ENCODE assay signal across 10 cellular contexts in genomic region chr14:55071051-55071450, GRCh38. TPM values are rescaled to one million over a fixed set of nuclear protein-coding genes. Genes with fewer than 3 reads are reported as not detected.
DNase-seq lines count a peak whose midpoint lies in the region; ATAC-seq and TF ChIP-seq lines count a peak whose summit lies in the region.
"Had no signal": no experiment of that assay in that cellular context is flagged by ENCODE, and none has a peak within 500 bp of the region (broad histone marks: within the 10 kb centered on the region; RNA-seq: fewer than 3 reads in every experiment).

No MANE protein-coding gene starts in this region.

- intact Hi-C loops in esophagus squamous epithelium (cut with DNase I): no loop called here

- H4K20me1 ChIP-seq in SU-DHL-6 (ENCODE audit: low read depth, low read length): no peaks in the 10 kb centered on the region

- TF ChIP-seq CTCF in SU-DHL-6 (IDR thresholded peaks at IDR 0.05; ENCODE audit: insufficient read depth, low read length, poor library complexity, severe bottlenecking) (no peak), esophagus squamous epithelium (IDR thresholded peaks at IDR 0.05) (no peak)

- H3K79me2 ChIP-seq in SU-DHL-6 (ENCODE audit: insufficient read depth, low read length): no peaks in the 10 kb centered on the region

- H3K9ac ChIP-seq in SU-DHL-6 (ENCODE audit: low read length) (no peak overlapping the region), rectal smooth muscle tissue (ENCODE audit: low read length) (no peak overlapping the region)

- H3K27me3 Mint-ChIP-seq in activated T-cell treated with anti-CD3 and anti-CD28 coated beads, Interleukin-2, amount 50 U/mL, for 24 hours: no peaks in the 10 kb centered on the region

- peaks cover 39% of the 10 kb centered on the region for H3K4me1 Mint-ChIP-seq in activated T-cell treated with anti-CD3 and anti-CD28 coated beads, Interleukin-2, amount 50 U/mL, for 24 hours (ENCODE audit: low read depth)

- no peak overlapping the region for H3K4me3 ChIP-seq in SU-DHL-6 (ENCODE audit: insufficient read depth, low read length, poor library complexity, severe bottlenecking)
- no peak overlapping the region for H3K4me3 ChIP-seq in esophagus squamous epithelium
- no peak overlapping the region for H3K4me3 ChIP-seq in rectal smooth muscle tissue (ENCODE audit: low read length)

- H3K27ac ChIP-seq in SU-DHL-6 (ENCODE audit: low read depth, low read length) (peak overlapping the region; percentile 71; the same call in 1 of the 2 replicates), esophagus squamous epithelium (peak overlapping the region in 3 of 4 donors; percentile 9 to 87 (median 85)), rectal smooth muscle tissue (ENCODE audit: low read depth, low read length) (peak overlapping the region; percentile 49)

- TF ChIP-seq POLR2A in esophagus squamous epithelium (IDR thresholded peaks at IDR 0.05): no peak

- peaks cover 6% of the 10 kb centered on the region for H3K36me3 ChIP-seq in SU-DHL-6 (ENCODE audit: low read length)
- peaks cover 0 to 21% (median 0%) of the 10 kb centered on the region in 3 donors for H3K36me3 ChIP-seq in esophagus squamous epithelium
- H3K36me3 ChIP-seq in rectal smooth muscle tissue (ENCODE audit: control insufficient read depth, insufficient read depth, low read length): no peaks in the 10 kb centered on the region

- no peak for DNase-seq in activated T-cell treated with anti-CD3 and anti-CD28 coated beads, Interleukin-2, amount 50 U/mL, for 24 hours
- DNase-seq in activated T-cell treated with anti-CD3 and anti-CD28 coated beads, Interleukin-2, amount 50 U/mL, for 48 hours: no peak
- DNase-seq in esophagus squamous epithelium (lab: John Stamatoyannopoulos, UW) (no peak), HEK293T (ENCODE audit: extremely low spot score) (no peak)
- DNase-seq in activated effector memory CD4-positive, alpha-beta T cell treated with anti-CD3 and anti-CD28 coated beads, Interleukin-2, amount 50 U/mL, for 16 hours: no peak
- DNase-seq: activated CD8-positive, alpha-beta T cell treated with anti-CD3 and anti-CD28 coated beads, Interleukin-2, amount 10 ng/mL, durations not matched to agents 7 days and 5 days; NCI-H2029 treated with DMSO at 0.1 percent for 48 hours had no signal

- H3K27me3 ChIP-seq in SU-DHL-6 (ENCODE audit: low read length) (no peaks in the 10 kb centered on the region), esophagus squamous epithelium (no peaks in the 10 kb centered on the region), rectal smooth muscle tissue (ENCODE audit: control insufficient read depth, insufficient read depth, low read length) (no peaks in the 10 kb centered on the region)

- no peaks in the 10 kb centered on the region for H3K9me3 Mint-ChIP-seq in activated T-cell treated with anti-CD3 and anti-CD28 coated beads, Interleukin-2, amount 50 U/mL, for 24 hours

- H3K4me2 ChIP-seq in SU-DHL-6 (ENCODE audit: low read depth, low read length, poor library complexity, severe bottlenecking): peak overlapping the region; percentile 56

- POLR2A ChIA-PET in HEK293T (lab: Yijun Ruan, JAX): no interaction called here

- peaks cover 34% of the 10 kb centered on the region for H3K36me3 Mint-ChIP-seq in activated T-cell treated with anti-CD3 and anti-CD28 coated beads, Interleukin-2, amount 50 U/mL, for 24 hours (ENCODE audit: low read depth)

- WGBS in esophagus squamous epithelium, 2 donors: 55 to 58% methylated on average over 5 of the region's 5 CpGs

- H2AFZ ChIP-seq in SU-DHL-6 (ENCODE audit: low read depth, low read length, severe bottlenecking): no peak overlapping the region

- CTCF ChIA-PET in HEK293T (lab: Yijun Ruan, JAX): interaction anchor here (1.7 kb wide), 1 partner anchor 19 kb away, joined by 4 read pairs; no protein-coding TSS in a partner anchor

- H3F3A ChIP-seq in SU-DHL-6 (ENCODE audit: insufficient read depth): peaks cover 36% of the 10 kb centered on the region

- no peaks in the 10 kb centered on the region for H3K9me2 ChIP-seq in SU-DHL-6 (replicated peaks; ENCODE audit: insufficient read depth, low read length)

- H3K4me3 Mint-ChIP-seq in activated T-cell treated with anti-CD3 and anti-CD28 coated beads, Interleukin-2, amount 50 U/mL, for 24 hours: no peak overlapping the region
- H3K4me3 Mint-ChIP-seq: activated CD8-positive, alpha-beta T cell treated with anti-CD3 and anti-CD28 coated beads, Interleukin-2, amount 10 ng/mL, durations not matched to agents 7 days and 5 days had no signal

- peaks cover 13 to 37% (median 25%) of the 10 kb centered on the region in 3 donors for H3K4me1 ChIP-seq in esophagus squamous epithelium
- peaks cover 19% of the 10 kb centered on the region for H3K4me1 ChIP-seq in rectal smooth muscle tissue (ENCODE audit: control insufficient read depth, insufficient read depth, low read length)

- no peak for ATAC-seq in GM19328 (IDR thresholded peaks at IDR 0.05; ENCODE audit: unreplicated experiment)

- H3K27ac Mint-ChIP-seq in activated T-cell treated with anti-CD3 and anti-CD28 coated beads, Interleukin-2, amount 50 U/mL, for 24 hours: peak overlapping the region; percentile 86

- H3K9me3 ChIP-seq in SU-DHL-6 (ENCODE audit: insufficient read depth, low read length) (no peaks in the 10 kb centered on the region), esophagus squamous epithelium (no peaks in the 10 kb centered on the region)

TF ChIP-seq in HEK293T, 16 proteins besides CTCF, POLR2A, EP300 and RAD21:
- TF ChIP-seq FOXK2 (IDR thresholded peaks at IDR 0.05) (no peak), FOXM1 (IDR thresholded peaks at IDR 0.05; ENCODE audit: borderline replicate concordance) (no peak), ARNT (IDR thresholded peaks at IDR 0.05) (no peak), HDGF (IDR thresholded peaks at IDR 0.05; ENCODE audit: borderline replicate concordance) (no peak), LEF1 (IDR thresholded peaks at IDR 0.05; ENCODE audit: borderline replicate concordance) (no peak), SUZ12 (IDR thresholded peaks at IDR 0.05) (no peak), BHLHE40 (IDR thresholded peaks at IDR 0.05; ENCODE audit: borderline replicate concordance) (no peak), L3MBTL2 (conservative IDR thresholded peaks at IDR 0.05) (no peak), ZNF384 (IDR thresholded peaks at IDR 0.05) (no peak), NFRKB (IDR thresholded peaks at IDR 0.05) (no peak), TARDBP (IDR thresholded peaks at IDR 0.05) (no peak), PKNOX1 (IDR thresholded peaks at IDR 0.05) (no peak), CTBP1 (IDR thresholded peaks at IDR 0.05; ENCODE audit: borderline replicate concordance) (no peak), SP1 (IDR thresholded peaks at IDR 0.05) (no peak), FOXA1 (IDR thresholded peaks at IDR 0.05) (no peak), ELF4 (IDR thresholded peaks at IDR 0.05) (no peak)

RNA-seq across cellular contexts. Expression of gene MAPK1IP1L, which starts 19.6 kb away (rescaled TPM):
- total RNA-seq in esophagus squamous epithelium: 10 to 100 TPM; 35.3 to 85.3 (median 50.4) TPM

RNA-seq across cellular contexts. Expression of gene SOCS4, which starts 44.0 kb away (rescaled TPM):
- 10 to 100 TPM in 2 of 4 donors, 1 to 10 TPM in 2; 5.9 to 20.1 (median 12.1) TPM for total RNA-seq in esophagus squamous epithelium

RNA-seq across cellular contexts. Expression of gene WDHD1, which starts 44.2 kb away (rescaled TPM):
- total RNA-seq in esophagus squamous epithelium: 1 to 10 TPM in 3 of 4 donors, under 1 TPM in 1; 0.80 to 7.0 (median 5.0) TPM

RNA-seq across cellular contexts. Expression of gene LGALS3, which starts 58.0 kb away (rescaled TPM):
- 100 to 1,000 TPM; 234 to 565 (median 415) TPM for total RNA-seq in esophagus squamous epithelium
